15 cellular contexts compared by ENCODE assay signal in the genomic region with DNA sequence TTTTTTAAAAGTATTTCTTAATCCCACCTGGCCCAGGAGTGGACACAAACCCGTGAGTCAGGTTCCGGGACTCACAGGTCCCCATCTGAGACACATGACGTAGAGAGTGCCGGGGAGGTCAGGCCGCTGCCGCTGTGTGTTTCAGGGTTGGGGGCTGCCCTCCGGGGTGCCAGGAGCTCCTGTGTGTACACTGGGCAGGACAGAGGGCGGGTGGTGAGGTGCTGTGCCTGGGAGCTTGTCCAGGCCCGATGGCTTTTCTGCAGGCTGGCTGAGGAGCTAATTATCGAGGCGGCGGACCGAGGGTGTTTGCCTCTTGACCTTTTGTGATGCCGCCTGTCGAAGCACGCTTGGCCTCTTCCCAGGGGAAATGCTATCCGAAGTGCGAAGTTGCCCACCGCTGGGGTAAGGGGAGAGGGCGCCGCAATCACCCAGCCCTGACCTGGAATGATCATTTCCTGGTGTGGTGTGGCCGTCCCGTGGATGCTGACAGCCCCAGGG. TPM values are rescaled to one million over a fixed set of nuclear protein-coding genes. Genes with fewer than 3 reads are reported as not detected.
A peak's percentile ranks its signal among the peaks of the same experiment; 100 is the strongest.
DNase-seq lines count a peak whose midpoint lies in the region; ATAC-seq and TF ChIP-seq lines count a peak whose summit lies in the region.
"Had no signal": no experiment of that assay in that cellular context is flagged by ENCODE, and none has a peak within 500 bp of the region (broad histone marks: within the 10 kb centered on the region; RNA-seq: fewer than 3 reads in every experiment).

No MANE protein-coding gene starts in this region.

- peaks cover 8% of the 10 kb centered on the region for H3K4me1 Mint-ChIP-seq in activated naive CD4-positive, alpha-beta T cell treated with anti-CD3 and anti-CD28 coated beads, Interleukin-2, amount 50 U/mL, for 24 hours
- H3K4me1 Mint-ChIP-seq in chondrocyte (ENCODE audit: low read depth) (peaks cover 8% of the 10 kb centered on the region), mesothelial cell of epicardium (peaks cover 34% of the 10 kb centered on the region)

- H3K4me3 ChIP-seq in upper lobe of left lung, result peak overlapping the region in 3 of 4 donors; percentile 40 to 56 (median 53)

- 77 to 87% methylated on average over 3 to 23 of the region's 23 CpGs for WGBS in upper lobe of left lung, 2 donors

- ATAC-seq in activated naive CD4-positive, alpha-beta T cell treated with anti-CD3 and anti-CD28 coated beads, Interleukin-2, amount 50 U/mL, for 72 hours, result no peak
- ATAC-seq in upper lobe of left lung (ENCODE audit: low FRiP score in 2 of 2), result no peak
- ATAC-seq in GM21515 (IDR thresholded peaks at IDR 0.05; ENCODE audit: unreplicated experiment), result no peak
- no peak for ATAC-seq in HG03342 (IDR thresholded peaks at IDR 0.05; ENCODE audit: unreplicated experiment)
- no peak for ATAC-seq in HG03442 (IDR thresholded peaks at IDR 0.05; ENCODE audit: unreplicated experiment)

- no peaks in the 10 kb centered on the region for H3K27me3 ChIP-seq in upper lobe of left lung

- TF ChIP-seq CTCF in chondrocyte (IDR thresholded peaks at IDR 0.05) (no peak), mesothelial cell of epicardium (IDR thresholded peaks at IDR 0.05; ENCODE audit: unreplicated experiment) (no peak), upper lobe of left lung (IDR thresholded peaks at IDR 0.05) (no peak)

- H3K36me3 ChIP-seq in upper lobe of left lung, result no peaks in the 10 kb centered on the region
- H3K36me3 ChIP-seq: tibial artery had no signal

- H3K4me3 Mint-ChIP-seq in activated naive CD4-positive, alpha-beta T cell treated with anti-CD3 and anti-CD28 coated beads, Interleukin-2, amount 50 U/mL, for 24 hours, result no peak overlapping the region
- no peak overlapping the region for H3K4me3 Mint-ChIP-seq in chondrocyte (ENCODE audit: unreplicated experiment)
- H3K4me3 Mint-ChIP-seq in mesothelial cell of epicardium, result peak overlapping the region; percentile 22
- H3K4me3 Mint-ChIP-seq: activated CD8-positive, alpha-beta T cell treated with anti-CD3 and anti-CD28 coated beads, Interleukin-2, amount 10 ng/mL, durations not matched to agents 7 days and 5 days had no signal

- peaks cover 15 to 29% (median 20%) of the 10 kb centered on the region in 4 donors for H3K4me1 ChIP-seq in upper lobe of left lung

- no peaks in the 10 kb centered on the region for H3K36me3 Mint-ChIP-seq in activated naive CD4-positive, alpha-beta T cell treated with anti-CD3 and anti-CD28 coated beads, Interleukin-2, amount 50 U/mL, for 24 hours
- peaks cover 8 to 11% of the 10 kb centered on the region in 2 donors for H3K36me3 Mint-ChIP-seq in activated naive CD4-positive, alpha-beta T cell treated with anti-CD3 and anti-CD28 coated beads, Interleukin-2, amount 50 U/mL, for 72 hours
- no peaks in the 10 kb centered on the region for H3K36me3 Mint-ChIP-seq in chondrocyte (ENCODE audit: low read depth)
- no peaks in the 10 kb centered on the region for H3K36me3 Mint-ChIP-seq in mesothelial cell of epicardium
- H3K36me3 Mint-ChIP-seq: stimulated activated naive B cell treated with anti-CD40 and anti-IgM and Interleukin-4, amounts not matched to agents 10 μg/mL and 1 μg/mL and 100 μg/mL, for 72 hours had no signal

- no peaks in the 10 kb centered on the region for H3K27me3 Mint-ChIP-seq in activated naive CD4-positive, alpha-beta T cell treated with anti-CD3 and anti-CD28 coated beads, Interleukin-2, amount 50 U/mL, for 24 hours
- H3K27me3 Mint-ChIP-seq in chondrocyte (ENCODE audit: low read depth) (peaks cover 17% of the 10 kb centered on the region), mesothelial cell of epicardium (ENCODE audit: low read depth) (peaks cover 10% of the 10 kb centered on the region)

- H3K9me3 ChIP-seq in upper lobe of left lung, result no peaks in the 10 kb centered on the region
- H3K9me3 ChIP-seq: tibial artery had no signal

- peak overlapping the region in 2 of 4 donors; percentile 42 to 73 for H3K27ac ChIP-seq in upper lobe of left lung
- H3K27ac ChIP-seq: PC-9 had no signal

- no peaks in the 10 kb centered on the region for H3K9me3 Mint-ChIP-seq in activated naive CD4-positive, alpha-beta T cell treated with anti-CD3 and anti-CD28 coated beads, Interleukin-2, amount 50 U/mL, for 24 hours
- peaks cover 11% of the 10 kb centered on the region in 2 donors for H3K9me3 Mint-ChIP-seq in activated naive CD4-positive, alpha-beta T cell treated with anti-CD3 and anti-CD28 coated beads, Interleukin-2, amount 50 U/mL, for 72 hours
- H3K9me3 Mint-ChIP-seq in chondrocyte (ENCODE audit: low read depth), result no peaks in the 10 kb centered on the region
- no peaks in the 10 kb centered on the region for H3K9me3 Mint-ChIP-seq in mesothelial cell of epicardium

- H3K27ac Mint-ChIP-seq in activated naive CD4-positive, alpha-beta T cell treated with anti-CD3 and anti-CD28 coated beads, Interleukin-2, amount 50 U/mL, for 24 hours, result peak overlapping the region; percentile 23
- H3K27ac Mint-ChIP-seq in activated naive CD4-positive, alpha-beta T cell treated with anti-CD3 and anti-CD28 coated beads, Interleukin-2, amount 50 U/mL, for 72 hours, result no peak overlapping the region
- H3K27ac Mint-ChIP-seq in chondrocyte (ENCODE audit: unreplicated experiment) (no peak overlapping the region), mesothelial cell of epicardium (no peak overlapping the region)
- H3K27ac Mint-ChIP-seq: activated CD8-positive, alpha-beta T cell treated with anti-CD3 and anti-CD28 coated beads, Interleukin-2, amount 10 ng/mL, durations not matched to agents 7 days and 5 days; stimulated activated naive B cell treated with anti-CD40 and anti-IgM and Interleukin-4, amounts not matched to agents 10 μg/mL and 1 μg/mL and 100 μg/mL, for 72 hours had no signal

- no peak for DNase-seq in activated naive CD4-positive, alpha-beta T cell treated with anti-CD3 and anti-CD28 coated beads, Interleukin-2, amount 50 U/mL, for 72 hours (ENCODE audit: low spot score in 2 of 2)
- DNase-seq in chondrocyte (ENCODE audit: low spot score) (peak; percentile 89), mesothelial cell of epicardium (ENCODE audit: low spot score in 2 of 2, unreplicated experiment in 2 of 2) (no peak), upper lobe of left lung (peak; percentile 61 to 67)
- DNase-seq: HCEC 1CT had no signal

- no peak for TF ChIP-seq EP300 in upper lobe of left lung (IDR thresholded peaks at IDR 0.05)

- TF ChIP-seq POLR2A in upper lobe of left lung (IDR thresholded peaks at IDR 0.05), result no peak

RNA-seq across cellular contexts. Expression of a gene that starts 42.1 kb away (rescaled TPM):
- not detected for total RNA-seq in activated naive CD4-positive, alpha-beta T cell treated with anti-CD3 and anti-CD28 coated beads, Interleukin-2, amount 50 U/mL, for 72 hours
- total RNA-seq in chondrocyte (not detected in 3 replicates), mesothelial cell of epicardium (not detected in 3 replicates), upper lobe of left lung (not detected)
- total RNA-seq: activated CD8-positive, alpha-beta T cell treated with anti-CD3 and anti-CD28 coated beads, Interleukin-2, amount 10 ng/mL, durations not matched to agents 7 days and 5 days; mucosa of gallbladder; PC-9; right cardiac atrium had no signal

Comparison
In these comparisons a context has a peak if more than half of its experiments do, and no peak if none do; other contexts are left out.
1. DNase-seq: peak in chondrocyte (single experiment) and upper lobe of left lung (2 of 2); none in activated naive CD4-positive, alpha-beta T cell treated with anti-CD3 and anti-CD28 coated beads, Interleukin-2, amount 50 U/mL, for 72 hours (0 of 2) and mesothelial cell of epicardium (0 of 2).